Comparison of ENCODE assay signal across 1 cellular context in genomic region chr5:109412981-109413402, GRCh38.
A peak's percentile ranks its signal among the peaks of the same experiment; 100 is the strongest.
TF ChIP-seq lines count a peak whose summit lies in the region.

No MANE protein-coding gene starts in this region.

TF ChIP-seq in GM12878, 131 proteins besides CTCF, POLR2A, EP300 and RAD21 (continued from another document):
- TF ChIP-seq MEF2B (IDR thresholded peaks at IDR 0.05; ENCODE audit: partially characterized antibody, poor library complexity, severe bottlenecking), result peak; percentile 17
- TF ChIP-seq IKZF2 (IDR thresholded peaks at IDR 0.05), result peak in 1 of 2 experiments; percentile 10; a peak in 1 of 4 replicates
